In the genomic region with DNA sequence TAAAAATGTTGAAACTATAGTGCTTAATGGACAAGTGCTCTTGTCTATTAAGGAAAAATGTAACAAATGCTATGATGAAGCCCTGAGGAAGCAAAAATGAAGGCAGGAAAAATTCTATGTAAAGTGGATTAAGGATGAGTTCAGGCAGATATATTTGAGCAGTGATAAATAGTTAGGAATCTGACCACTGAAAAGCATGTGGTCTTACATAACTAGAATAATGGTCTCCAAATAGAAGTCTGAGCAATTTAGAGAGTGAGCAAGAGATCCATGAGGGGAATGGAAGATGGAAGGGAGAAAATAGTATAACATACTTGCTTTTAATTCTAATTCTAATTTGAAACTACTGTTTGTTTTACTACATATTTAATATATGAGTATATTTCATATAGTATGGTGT, we compare ENCODE assay signal across 33 cellular contexts.
"Had no signal": no experiment of that assay in that cellular context is flagged by ENCODE, and none has a peak within 500 bp of the region (broad histone marks: within the 10 kb centered on the region; RNA-seq: fewer than 3 reads in every experiment).

No MANE protein-coding gene starts in this region.

- DNase-seq: Karpas-422, Kasumi-1, MG63, MM.1S, MV-4-11, NCI-H1048, NCI-H1092, NCI-H1092 treated with DMSO at 0.1 percent for 48 hours, NCI-H1105, NCI-H1105 treated with DMSO at 0.1 percent for 48 hours, NCI-H1417 treated with DMSO at 0.1 percent for 48 hours, NCI-H1436, NCI-H1436 treated with DMSO at 0.1 percent for 48 hours, NCI-H1694, NCI-H1694 treated with DMSO at 0.1 percent for 48 hours, NCI-H187, NCI-H187 treated with DMSO at 0.1 percent for 48 hours, NCI-H1930, NCI-H2029, NCI-H2029 treated with DMSO at 0.1 percent for 48 hours, NCI-H2081, NCI-H2081 treated with DMSO at 0.1 percent for 48 hours, NCI-H2107, NCI-H2171, NCI-H2171 treated with DMSO at 0.1 percent for 48 hours, NCI-H2227 treated with DMSO at 0.1 percent for 48 hours, NCI-H226, NCI-H345, NCI-H446, NCI-H446 treated with DMSO at 0.1 percent for 48 hours, NCI-H510A, NCI-H510A treated with DMSO at 0.1 percent for 48 hours had no signal

- H3K36me3 ChIP-seq: MG63 had no signal

- H3K27ac ChIP-seq: KMS-11 had no signal

- H3K4me2 ChIP-seq: KMS-11 had no signal

- H3K9ac ChIP-seq: KMS-11 had no signal

- H3K4me3 ChIP-seq: MG63 had no signal

- H3K27me3 ChIP-seq: MG63 had no signal

- H3K9me3 ChIP-seq: MG63 had no signal
